Comparison of ENCODE assay signal across 13 cellular contexts in genomic region chr18:50715919-50716318, GRCh38.
"Had no signal": no experiment of that assay in that cellular context is flagged by ENCODE, and none has a peak within 500 bp of the region (broad histone marks: within the 10 kb centered on the region; RNA-seq: fewer than 3 reads in every experiment).

No MANE protein-coding gene starts in this region.

- H3K4me1 ChIP-seq: ascending aorta, colonic mucosa, uterus had no signal

- H3K9me3 ChIP-seq: ascending aorta, colonic mucosa, neutrophil, right atrium auricular region, uterus had no signal

- H3K27me3 ChIP-seq: ascending aorta, colonic mucosa, neutrophil, right atrium auricular region, uterus had no signal

- H3K27ac ChIP-seq: ascending aorta, colonic mucosa, neutrophil, uterus had no signal

- DNase-seq: activated CD4-positive, alpha-beta T cell treated with anti-CD3 and anti-CD28 coated beads for 4 hours; activated CD8-positive, alpha-beta memory T cell treated with anti-CD3 and anti-CD28 coated beads, Interleukin-2, amount 50 U/mL, for 4 hours; activated CD8-positive, alpha-beta T cell treated with anti-CD3 and anti-CD28 coated beads for 36 hours; activated T-cell treated with anti-CD3 and anti-CD28 coated beads, Interleukin-2, amount 50 U/mL, for 72 hours; colonic mucosa; immature natural killer cell; left cardiac atrium; naive thymus-derived CD4-positive, alpha-beta T cell; small intestine; uterus had no signal

- ATAC-seq: activated CD8-positive, alpha-beta T cell treated with anti-CD3 and anti-CD28 coated beads for 36 hours; activated T-cell treated with anti-CD3 and anti-CD28 coated beads, Interleukin-2, amount 50 U/mL, for 72 hours; naive thymus-derived CD4-positive, alpha-beta T cell had no signal

- H3K36me3 ChIP-seq: colonic mucosa, neutrophil, uterus had no signal

- H3K4me3 ChIP-seq: ascending aorta, colonic mucosa, right atrium auricular region, uterus had no signal
